Comparison of ENCODE assay signal across 8 cellular contexts in genomic region chr3:125921712-125922111, GRCh38. TPM values are rescaled to one million over a fixed set of nuclear protein-coding genes. Genes with fewer than 3 reads are reported as not detected.
DNase-seq lines count a peak whose midpoint lies in the region; ATAC-seq, FAIRE-seq and TF ChIP-seq lines count a peak whose summit lies in the region.
"Not testable (repeated sequence)": the region's sequence is repeated elsewhere in the genome, so short reads cannot be mapped to it uniquely, and the experiment has no call there.

No MANE protein-coding gene starts in this region.

- in situ Hi-C loops in K562 (cut with MboI), result not testable (repeated sequence)

- not testable (repeated sequence) for TF ChIP-seq EP300 in Ishikawa (IDR thresholded peaks at IDR 0.05; ENCODE audit: borderline replicate concordance); K562 (IDR thresholded peaks at IDR 0.05; ENCODE audit: low read length)

- H3K36me3 ChIP-seq in K562 (ENCODE audit: control insufficient read depth, insufficient read depth, low read length); tibial artery: not testable (repeated sequence)

- FAIRE-seq in K562 (lab: Jason Lieb, UNC), result not testable (repeated sequence)

- not testable (repeated sequence) for H3K9ac ChIP-seq in K562 (ENCODE audit: insufficient read depth in 1 of 2, low read depth in 2 of 2, low read length in 2 of 2)

- not testable (repeated sequence) for H3K36me3 Mint-ChIP-seq in activated CD4-positive, alpha-beta T cell treated with anti-CD3 and anti-CD28 coated beads, Interleukin-2, amount 10 ng/mL, durations not matched to agents 24 days and 14 days (ENCODE audit: low read depth); neural crest cell (ENCODE audit: low read depth)

- WGBS in K562 (ENCODE audit: insufficient coverage, low coverage, missing lambda C conversion rate), result 17% methylated on average over 5 of the region's 5 CpGs

- not testable (repeated sequence) for H3K9me3 Mint-ChIP-seq in activated CD4-positive, alpha-beta T cell treated with anti-CD3 and anti-CD28 coated beads, Interleukin-2, amount 10 ng/mL, durations not matched to agents 24 days and 14 days; neural crest cell

- not testable (repeated sequence) for H3K27ac Mint-ChIP-seq in activated CD4-positive, alpha-beta T cell treated with anti-CD3 and anti-CD28 coated beads, Interleukin-2, amount 10 ng/mL, durations not matched to agents 24 days and 14 days
- H3K27ac Mint-ChIP-seq in neural crest cell (ENCODE audit: unreplicated experiment), result peak overlapping the region; percentile 58

- not testable (repeated sequence) for H3K79me2 ChIP-seq in K562 (ENCODE audit: control insufficient read depth, insufficient read depth, low read length)

- not testable (repeated sequence) for H3K9me3 ChIP-seq in K562 (replicated peaks; ENCODE audit: control insufficient read depth, insufficient read depth, low read depth, low read length); tibial artery

- not testable (repeated sequence) for H3K4me3 ChIP-seq in K562, tibial artery

- POLR2A ChIA-PET in K562 (lab: Yijun Ruan, JAX), result not testable (repeated sequence)

- not testable (repeated sequence) for H3K9me1 ChIP-seq in K562 (ENCODE audit: control insufficient read depth, insufficient read depth, low read length)

- not testable (repeated sequence) for H3K4me2 ChIP-seq in K562 (ENCODE audit: insufficient read depth, low read length)

- not testable (repeated sequence) for H4K20me1 ChIP-seq in K562 (replicated peaks; ENCODE audit: control insufficient read depth, insufficient read depth, low read length)

- TF ChIP-seq POLR2A in K562 (conservative IDR thresholded peaks at IDR 0.05), result not testable (repeated sequence)

- not testable (repeated sequence) for H3K27me3 ChIP-seq in K562 (ENCODE audit: control insufficient read depth in 2 of 2, insufficient read depth in 2 of 2, low read length in 2 of 2); tibial artery

- intact Hi-C loops in activated CD4-positive, alpha-beta T cell treated with anti-CD3 and anti-CD28 coated beads, Interleukin-2, amount 10 ng/mL, durations not matched to agents 24 days and 14 days (cut with micrococcal nuclease); K562 (cut with micrococcal nuclease); head of caudate nucleus (cut with DNase I): not testable (repeated sequence)
- intact Hi-C loops in tibial artery (cut with DNase I; ENCODE audit: low total_unique reads), result loop anchor here (10.0 kb wide), 1 partner anchor 453 kb away; no protein-coding TSS in a partner anchor

- DNase-seq in DMS114 treated with DMSO at 0.1 percent for 48 hours (lab: John Stamatoyannopoulos, UW; ENCODE audit: unreplicated experiment) (peak; percentile 10), K562 (ENCODE audit: extremely low read depth in 1 of 4, low spot score in 3 of 4) (peak in 3 of 4 experiments; percentile 4 to 13 (median 7)), head of caudate nucleus (peak in 38 of 42 donors; percentile 17 to 71 (median 51)), neural crest cell (ENCODE audit: low read depth, low spot score) (peak; percentile 53)
- peak; percentile 44 for DNase-seq in NK-92 treated with Interleukin-12 subunit alpha and Interleukin-12 subunit beta, amount 100 ng/mL, for 24 hours (lab: John Stamatoyannopoulos, UW)
- DNase-seq in activated CD4-positive, alpha-beta T cell treated with anti-CD3 and anti-CD28 coated beads, Interleukin-2, amount 10 ng/mL, durations not matched to agents 24 days and 14 days, result peak; percentile 84
- DNase-seq in tibial artery, result not testable (repeated sequence)

- not testable (repeated sequence) for ATAC-seq in K562

- H3K27me3 Mint-ChIP-seq in activated CD4-positive, alpha-beta T cell treated with anti-CD3 and anti-CD28 coated beads, Interleukin-2, amount 10 ng/mL, durations not matched to agents 24 days and 14 days; neural crest cell (ENCODE audit: low read depth): not testable (repeated sequence)

- not testable (repeated sequence) for H2AFZ ChIP-seq in K562 (ENCODE audit: low read depth, low read length)

- BruUV-seq in K562 (replicated peaks; lab: Mats Ljungman, UMichigan), result not testable (repeated sequence)

- H3K27ac ChIP-seq in K562 (ENCODE audit: extremely low read depth, low read depth, low read length); tibial artery: not testable (repeated sequence)

- CTCF ChIA-PET in K562 (lab: Yijun Ruan, JAX; ENCODE audit: low intra/inter-chr PET ratio), result not testable (repeated sequence)

- TF ChIP-seq CTCF in K562 (IDR thresholded peaks at IDR 0.05 in 2 of 3, conservative IDR thresholded peaks at IDR 0.05 in 1 of 3; ENCODE audit: insufficient read depth in 2 of 3, low read depth in 1 of 3, low read length in 3 of 3) (peak; percentile 10 to 29 (median 24); a peak in 3 of 6 replicates), neural crest cell (conservative IDR thresholded peaks at IDR 0.05) (peak; percentile 68), tibial artery (IDR thresholded peaks at IDR 0.05) (peak; percentile 48 to 53)

- TF ChIP-seq RAD21 in Ishikawa (IDR thresholded peaks at IDR 0.05; ENCODE audit: low read depth) (peak; percentile 58), K562 (CRISPR knock-in tag; conservative IDR thresholded peaks at IDR 0.05 in 1 of 2, IDR thresholded peaks at IDR 0.05 in 1 of 2) (peak in 1 of 2 experiments; percentile 55; a peak in 3 of 4 replicates)

- H3K4me1 Mint-ChIP-seq in activated CD4-positive, alpha-beta T cell treated with anti-CD3 and anti-CD28 coated beads, Interleukin-2, amount 10 ng/mL, durations not matched to agents 24 days and 14 days, result peaks cover 15% of the 10 kb centered on the region
- H3K4me1 Mint-ChIP-seq in neural crest cell, result peaks cover 14% of the 10 kb centered on the region

- H3K4me3 Mint-ChIP-seq in activated CD4-positive, alpha-beta T cell treated with anti-CD3 and anti-CD28 coated beads, Interleukin-2, amount 10 ng/mL, durations not matched to agents 24 days and 14 days; neural crest cell: not testable (repeated sequence)

- H3K4me1 ChIP-seq in K562 (replicated peaks in 1 of 2; ENCODE audit: control insufficient read depth in 2 of 2, insufficient read depth in 2 of 2, low read length in 2 of 2); tibial artery: not testable (repeated sequence)

RNA-seq across cellular contexts. Expression of gene ROPN1B, which starts 47.3 kb away (rescaled TPM):
- not detected in 2 replicates for total RNA-seq in activated CD4-positive, alpha-beta T cell treated with anti-CD3 and anti-CD28 coated beads, Interleukin-2, amount 10 ng/mL, durations not matched to agents 24 days and 14 days
- total RNA-seq in K562 (2011; cell fraction: chromatin; rRNA removed; ENCODE audit: low replicate concordance), result not detected in 2 replicates
- not detected in 2 replicates for total RNA-seq in K562 (2011; cell fraction: nucleolus; rRNA removed)
- not detected in 2 replicates for total RNA-seq in K562 (2011; cell fraction: nucleoplasm; rRNA removed)
- not detected in 2 replicates for total RNA-seq in K562 (2014; rRNA removed)
- total RNA-seq in K562 (2014; rRNA removed; fragmentation: Illumina TruSeq; extraction: Trizol), result not detected in 2 replicates
- not detected in 2 replicates for total RNA-seq in K562 (2015; rRNA removed; fragmentation: Illumina TruSeq; extraction: Trizol)
- total RNA-seq in K562 (2021), result not detected in 2 replicates
- not detected in 2 replicates for polyA plus RNA-seq in K562 (2011; rRNA removed)
- polyA plus RNA-seq in K562 (2011; cell fraction: cytosol; rRNA removed), result not detected in 2 replicates
- polyA plus RNA-seq in K562 (2011; cell fraction: nucleus; rRNA removed), result not detected in 2 replicates
- not detected in 2 replicates for polyA plus RNA-seq in K562 (2012)
- polyA plus RNA-seq in K562 (2014; fragmentation: Illumina TruSeq; extraction: Trizol), result not detected in 2 replicates
- not detected for polyA plus RNA-seq in K562 (2014; fragmentation: Nextera tagmentation; extraction: Ambion mirVana)
- polyA plus RNA-seq in K562 (2014; rRNA removed), result not detected in 2 replicates
- polyA minus RNA-seq in K562 (2011; rRNA and poly(A)+ RNA removed), result not detected in 2 replicates
- polyA minus RNA-seq in K562 (2011; cell fraction: cytosol; rRNA and poly(A)+ RNA removed), result not detected in 2 replicates
- polyA minus RNA-seq in K562 (2011; cell fraction: nucleus; rRNA and poly(A)+ RNA removed), result not detected in 2 replicates
- total RNA-seq in neural crest cell, result 2.0 and 2.5 TPM in 2 replicates
